In genomic region chr22:31400023-31400397, GRCh38 we compare ENCODE assay signal across 8 cellular contexts. TPM values are rescaled to one million over a fixed set of nuclear protein-coding genes. Genes with fewer than 3 reads are reported as not detected.
A peak's percentile ranks its signal among the peaks of the same experiment; 100 is the strongest.
DNase-seq lines count a peak whose midpoint lies in the region; ATAC-seq, FAIRE-seq and TF ChIP-seq lines count a peak whose summit lies in the region.

No MANE protein-coding gene starts in this region.

- H3K27ac ChIP-seq in MM.1S (ENCODE audit: low read length): peak overlapping the region; percentile 40
- H3K27ac ChIP-seq in mesodermal cell (ENCODE audit: low read depth, low read length, severe bottlenecking): peak overlapping the region; percentile 81

- no peak for FAIRE-seq in GM12891 (lab: Jason Lieb, UNC)

- H3K4me3 ChIP-seq in MM.1S (ENCODE audit: low read length): peak overlapping the region; percentile 96
- H3K4me3 ChIP-seq in choroid plexus epithelial cell (ENCODE audit: low read depth, low read length): peak overlapping the region; percentile 77
- peak overlapping the region; percentile 94 for H3K4me3 ChIP-seq in mesodermal cell (ENCODE audit: extremely low read depth, insufficient read depth, low read length, poor library complexity, severe bottlenecking)

- H3K9me2 ChIP-seq in MM.1S (replicated peaks; ENCODE audit: insufficient read depth, low read length): no peaks in the 10 kb centered on the region

- ATAC-seq in GM19351 (IDR thresholded peaks at IDR 0.05; ENCODE audit: unreplicated experiment): no peak

- H3K4me1 ChIP-seq in MM.1S (ENCODE audit: low read length) (0 out of 2 replicates have a peak, but pooled peaks cover 5% of the 10 kb centered on the region), mesodermal cell (ENCODE audit: control insufficient read depth, insufficient read depth, low read length, poor library complexity, severe bottlenecking) (no peaks in the 10 kb centered on the region)

- no peak for TF ChIP-seq POLR2A in GM12891 (IDR thresholded peaks at IDR 0.05; ENCODE audit: low read depth, low read length)

- no peaks in the 10 kb centered on the region for H3K27me3 ChIP-seq in MM.1S (replicated peaks; ENCODE audit: insufficient read depth, low read length)

- no peaks in the 10 kb centered on the region for H4K20me1 ChIP-seq in MM.1S (ENCODE audit: insufficient read depth, low read length)

- H3K9me3 ChIP-seq in MM.1S (replicated peaks; ENCODE audit: insufficient read depth, low read length) (no peaks in the 10 kb centered on the region), mesodermal cell (ENCODE audit: control insufficient read depth, low read length) (no peaks in the 10 kb centered on the region)

- TF ChIP-seq CTCF in MM.1S (IDR thresholded peaks at IDR 0.05; ENCODE audit: low read length): no peak
- TF ChIP-seq CTCF in choroid plexus epithelial cell (conservative IDR thresholded peaks at IDR 0.05; ENCODE audit: low read depth, low read length): no peak

- 2 to 7% methylated on average over 8 to 10 of the region's 11 CpGs for WGBS in mesodermal cell (ENCODE audit: insufficient coverage in 2 of 2), 2 experiments

- H2AFZ ChIP-seq in MM.1S (ENCODE audit: low read length): peak overlapping the region; percentile 92

- no peaks in the 10 kb centered on the region for H3F3A ChIP-seq in MM.1S (ENCODE audit: insufficient read depth, low read length)

- H3K9ac ChIP-seq in MM.1S (ENCODE audit: low read length): peak overlapping the region; percentile 93

- H3K79me2 ChIP-seq in MM.1S (ENCODE audit: low read length): peaks cover 54% of the 10 kb centered on the region

- H3K4me2 ChIP-seq in MM.1S (ENCODE audit: low read depth, low read length): peak overlapping the region; percentile 63

- peaks cover 5% of the 10 kb centered on the region; the same call in 1 of the 2 replicates for H3K36me3 ChIP-seq in MM.1S (replicated peaks; ENCODE audit: insufficient read depth, low read length)
- H3K36me3 ChIP-seq in mesodermal cell (ENCODE audit: control insufficient read depth, insufficient read depth, low read length): peaks cover 43% of the 10 kb centered on the region

- DNase-seq in COLO668 (lab: John Stamatoyannopoulos, UW; ENCODE audit: unreplicated experiment): peak; percentile 28
- no peak for DNase-seq in MM.1S
- DNase-seq in choroid plexus epithelial cell (ENCODE audit: low read depth): peak; percentile 16
- no peak for DNase-seq in H4 (ENCODE audit: low spot score)
- no peak for DNase-seq in DMS79 (lab: John Stamatoyannopoulos, UW)
- DNase-seq in GM12891 (ENCODE audit: insufficient read length, low spot score): no peak

TF ChIP-seq in GM12891, 5 proteins besides CTCF, POLR2A, EP300 and RAD21:
- no peak for TF ChIP-seq POLR2AphosphoS5 (IDR thresholded peaks at IDR 0.05; ENCODE audit: low read depth, low read length)
- no peak for TF ChIP-seq SPI1 (IDR thresholded peaks at IDR 0.05; ENCODE audit: low read depth, low read length)
- no peak for TF ChIP-seq TAF1 (IDR thresholded peaks at IDR 0.05; ENCODE audit: low read depth, low read length)
- no peak for TF ChIP-seq POU2F2 (IDR thresholded peaks at IDR 0.05; ENCODE audit: low read depth, low read length)
- TF ChIP-seq PAX5 (IDR thresholded peaks at IDR 0.05; ENCODE audit: insufficient read depth, low read length, severe bottlenecking): no peak

RNA-seq across cellular contexts. Expression of gene DRG1, which starts 0.6 kb away (rescaled TPM):
- polyA plus RNA-seq in mesodermal cell (2013, experiment 1 of 2): 79.2 TPM
- polyA plus RNA-seq in mesodermal cell (2013, experiment 2 of 2): 72.8 TPM
- total RNA-seq in H4 (2014; rRNA removed; shearing (Covaris generic)): 69.5 and 73.6 TPM in 2 replicates
- 63.7 TPM for polyA plus RNA-seq in GM12891 (2012; ENCODE audit: low read depth, missing spikeins)

RNA-seq across cellular contexts. Expression of gene PATZ1, which starts 53.9 kb away (rescaled TPM):
- 29.8 TPM for polyA plus RNA-seq in mesodermal cell (2013, experiment 1 of 2)
- polyA plus RNA-seq in mesodermal cell (2013, experiment 2 of 2): 28.4 TPM
- total RNA-seq in H4 (2014; rRNA removed; shearing (Covaris generic)): 4.7 and 7.2 TPM in 2 replicates
- polyA plus RNA-seq in GM12891 (2012; ENCODE audit: low read depth, missing spikeins): 14.3 TPM

Comparison
In these comparisons a context has a peak if more than half of its experiments do, and no peak if none do; other contexts are left out.
1. DNase-seq: peak in COLO668 (single experiment) and choroid plexus epithelial cell (single experiment); none in MM.1S (single experiment), H4 (single experiment), DMS79 (single experiment) and GM12891 (single experiment).
2. Peak in every context shown above with its lines, with median percentiles within 50 percentile points of each other: H3K4me3 ChIP-seq.